Comparison of ENCODE assay signal across 31 cellular contexts in the genomic region with DNA sequence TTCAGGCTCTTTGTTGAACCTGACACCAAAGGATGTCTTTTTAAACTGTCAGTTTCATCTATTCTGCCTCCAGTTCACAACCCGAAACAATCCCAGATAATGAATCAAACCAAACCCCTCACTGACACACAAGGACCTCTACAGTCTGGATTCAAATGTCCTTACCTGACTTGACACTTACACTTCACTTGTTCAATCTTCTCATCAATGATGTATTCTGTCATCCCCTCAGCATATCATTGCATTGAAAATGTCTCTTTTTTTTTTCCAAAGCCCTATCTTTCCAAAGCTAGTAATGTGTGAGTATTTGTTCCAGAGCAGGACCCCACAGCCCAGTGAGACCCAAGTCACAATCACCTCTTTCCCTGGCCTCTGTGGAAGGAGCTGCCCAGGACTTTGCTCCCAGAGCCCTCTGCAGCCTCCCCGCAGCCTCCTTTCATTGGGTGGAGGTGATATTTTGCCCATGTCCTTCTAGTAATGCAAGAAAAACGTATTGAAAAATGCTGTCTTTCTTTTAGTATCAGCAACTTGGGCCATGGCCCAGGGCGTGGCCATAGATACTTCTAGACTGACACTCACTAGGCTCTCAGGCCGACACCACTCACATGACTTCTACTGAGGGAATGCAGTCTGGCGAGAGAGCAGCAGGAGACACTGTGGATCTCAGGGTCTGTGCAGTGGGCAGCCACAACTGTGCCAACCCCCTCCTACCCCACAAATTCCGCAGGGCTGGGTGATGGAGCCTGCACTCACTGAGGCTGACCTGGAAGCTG. TPM values are rescaled to one million over a fixed set of nuclear protein-coding genes. Genes with fewer than 3 reads are reported as not detected.
"Had no signal": no experiment of that assay in that cellular context is flagged by ENCODE, and none has a peak within 500 bp of the region (broad histone marks: within the 10 kb centered on the region; RNA-seq: fewer than 3 reads in every experiment).

No MANE protein-coding gene starts in this region.

- H3K27ac Mint-ChIP-seq: activated CD8-positive, alpha-beta T cell treated with anti-CD3 and anti-CD28 coated beads for 36 hours; activated naive CD8-positive, alpha-beta T cell treated with anti-CD3 and anti-CD28 coated beads, Interleukin-2, amount 10 ng/mL, durations not matched to agents 7 days and 5 days; activated T-cell treated with anti-CD3 and anti-CD28 coated beads, Interleukin-2, amount 50 U/mL, for 72 hours; activated T-helper 2 cell treated with anti-CD3 and anti-CD28 coated beads, Interferon-gamma antibody, Interleukin-2, Interleukin-4, amounts not matched to agents 10 μg/mL and 5 μg/mL and 100 μg/mL, durations not matched to agents 14 hours and 24 hours and 36 hours; T-cell had no signal

- H3K9me3 ChIP-seq: adrenal gland had no signal

- H3K4me3 ChIP-seq: adrenal gland, SK-N-MC had no signal

- H3K9me3 Mint-ChIP-seq: activated CD8-positive, alpha-beta T cell treated with anti-CD3 and anti-CD28 coated beads for 36 hours; activated naive CD8-positive, alpha-beta T cell treated with anti-CD3 and anti-CD28 coated beads, Interleukin-2, amount 10 ng/mL, durations not matched to agents 7 days and 5 days; activated T-cell treated with anti-CD3 and anti-CD28 coated beads, Interleukin-2, amount 50 U/mL, for 72 hours; activated T-helper 2 cell treated with anti-CD3 and anti-CD28 coated beads, Interferon-gamma antibody, Interleukin-2, Interleukin-4, amounts not matched to agents 10 μg/mL and 5 μg/mL and 100 μg/mL, durations not matched to agents 14 hours and 24 hours and 36 hours; T-cell had no signal

- H3K27ac ChIP-seq: adrenal gland, SK-N-MC had no signal

- ATAC-seq: activated CD4-positive, CD25-positive, alpha-beta regulatory T cell treated with anti-CD3 and anti-CD28 coated beads, Interleukin-2, amount 50 U/mL, for 24 hours; activated CD8-positive, alpha-beta T cell treated with anti-CD3 and anti-CD28 coated beads for 36 hours; activated T-cell treated with anti-CD3 and anti-CD28 coated beads, Interleukin-2, amount 50 U/mL, for 72 hours; Panc1; Right ventricle myocardium inferior; T-cell had no signal

- H3K36me3 Mint-ChIP-seq: activated naive CD8-positive, alpha-beta T cell treated with anti-CD3 and anti-CD28 coated beads, Interleukin-2, amount 10 ng/mL, durations not matched to agents 7 days and 5 days had no signal

- H3K27me3 ChIP-seq: adrenal gland had no signal

- H3K4me1 Mint-ChIP-seq: activated naive CD8-positive, alpha-beta T cell treated with anti-CD3 and anti-CD28 coated beads, Interleukin-2, amount 10 ng/mL, durations not matched to agents 7 days and 5 days; T-cell had no signal

- H3K4me1 ChIP-seq: adrenal gland had no signal

- DNase-seq: activated CD4-positive, alpha-beta T cell treated with anti-CD3 and anti-CD28 coated beads for 4 hours; activated CD8-positive, alpha-beta memory T cell treated with anti-CD3 and anti-CD28 coated beads, Interleukin-2, amount 50 U/mL, for 4 hours; activated CD8-positive, alpha-beta T cell treated with anti-CD3 and anti-CD28 coated beads for 36 hours; activated gamma-delta T cell treated with Interleukin-2 at 50 U/mL for 16 hours; activated naive CD4-positive, alpha-beta T cell treated with anti-CD3 and anti-CD28 coated beads, Interleukin-2, amount 50 U/mL, for 16 hours; activated naive CD8-positive, alpha-beta T cell treated with anti-CD3 and anti-CD28 coated beads, Interleukin-2, amount 10 ng/mL, durations not matched to agents 7 days and 5 days; activated T-cell treated with anti-CD3 and anti-CD28 coated beads, Interleukin-2, amount 50 U/mL, for 72 hours; adrenal gland; anterior cingulate cortex; IMR-90; Kasumi-1; KBM-7; NCI-H1105 treated with DMSO at 0.1 percent for 48 hours; NCI-H1436 treated with DMSO at 0.1 percent for 48 hours; NCI-H187; NCI-H2081; NCI-H2171; NCI-H226; NCI-H526; NCI-H82; OCI-M1; RPMI8226; T-cell; T-helper 2 cell; T1000 had no signal

- H3K4me3 Mint-ChIP-seq: activated CD8-positive, alpha-beta T cell treated with anti-CD3 and anti-CD28 coated beads for 36 hours; activated naive CD8-positive, alpha-beta T cell treated with anti-CD3 and anti-CD28 coated beads, Interleukin-2, amount 10 ng/mL, durations not matched to agents 7 days and 5 days; activated T-cell treated with anti-CD3 and anti-CD28 coated beads, Interleukin-2, amount 50 U/mL, for 72 hours; T-cell had no signal

- H3K36me3 ChIP-seq: adrenal gland had no signal

- H3K27me3 Mint-ChIP-seq: activated CD8-positive, alpha-beta T cell treated with anti-CD3 and anti-CD28 coated beads for 36 hours; T-cell had no signal

RNA-seq across cellular contexts. Expression of gene RFPL3, which starts 18.2 kb away (rescaled TPM):
- total RNA-seq: activated CD8-positive, alpha-beta T cell treated with anti-CD3 and anti-CD28 coated beads for 36 hours; activated naive CD8-positive, alpha-beta T cell treated with anti-CD3 and anti-CD28 coated beads, Interleukin-2, amount 10 ng/mL, durations not matched to agents 7 days and 5 days; activated T-cell treated with anti-CD3 and anti-CD28 coated beads, Interleukin-2, amount 50 U/mL, for 72 hours; activated T-helper 2 cell treated with anti-CD3 and anti-CD28 coated beads, Interferon-gamma antibody, Interleukin-2, Interleukin-4, amounts not matched to agents 10 μg/mL and 5 μg/mL and 100 μg/mL, durations not matched to agents 14 hours and 24 hours and 36 hours; adrenal gland; IMR-90; NCI-H460; Right ventricle myocardium inferior; T-cell had no signal
- polyA plus RNA-seq: adrenal gland, IMR-90 had no signal
